In the genomic region with DNA sequence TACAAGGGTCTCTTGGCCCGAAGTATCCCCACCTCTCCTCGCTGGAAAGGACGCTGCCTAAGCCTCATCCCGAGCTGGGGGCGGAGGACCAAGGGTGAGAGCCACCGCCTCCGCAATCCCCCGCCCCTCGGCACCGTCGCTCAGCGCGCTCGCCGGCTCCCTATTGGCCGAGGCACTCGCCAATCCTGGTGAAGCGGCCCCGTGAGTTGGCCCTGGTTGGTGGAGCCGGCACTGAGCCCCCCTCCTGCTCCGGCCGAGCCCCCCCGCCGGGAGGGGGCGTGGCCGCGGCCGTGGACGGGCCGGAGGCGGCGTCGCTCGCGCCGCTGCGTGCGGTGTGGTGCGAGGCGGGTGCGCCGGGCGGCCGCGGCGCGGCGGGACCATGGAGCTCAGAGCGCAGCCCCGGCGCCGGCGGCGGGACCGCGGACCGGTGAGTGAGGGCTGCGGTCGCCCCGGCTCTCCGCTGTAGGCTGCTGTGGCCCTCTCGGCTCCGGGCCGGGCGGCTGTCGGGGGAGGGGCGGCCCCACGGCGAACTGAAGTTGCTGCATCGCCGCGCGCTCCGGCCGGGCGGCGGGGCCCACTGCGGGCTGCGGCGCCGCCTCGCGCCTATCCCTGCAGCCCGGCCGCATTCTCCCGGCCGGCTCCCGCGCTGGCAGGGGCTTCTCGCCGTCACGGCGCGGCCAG, we compare ENCODE assay signal across 8 cellular contexts. TPM values are rescaled to one million over a fixed set of nuclear protein-coding genes. Genes with fewer than 3 reads are reported as not detected.
DNase-seq lines count a peak whose midpoint lies in the region; ATAC-seq lines count a peak whose summit lies in the region.

A gene with protein sequence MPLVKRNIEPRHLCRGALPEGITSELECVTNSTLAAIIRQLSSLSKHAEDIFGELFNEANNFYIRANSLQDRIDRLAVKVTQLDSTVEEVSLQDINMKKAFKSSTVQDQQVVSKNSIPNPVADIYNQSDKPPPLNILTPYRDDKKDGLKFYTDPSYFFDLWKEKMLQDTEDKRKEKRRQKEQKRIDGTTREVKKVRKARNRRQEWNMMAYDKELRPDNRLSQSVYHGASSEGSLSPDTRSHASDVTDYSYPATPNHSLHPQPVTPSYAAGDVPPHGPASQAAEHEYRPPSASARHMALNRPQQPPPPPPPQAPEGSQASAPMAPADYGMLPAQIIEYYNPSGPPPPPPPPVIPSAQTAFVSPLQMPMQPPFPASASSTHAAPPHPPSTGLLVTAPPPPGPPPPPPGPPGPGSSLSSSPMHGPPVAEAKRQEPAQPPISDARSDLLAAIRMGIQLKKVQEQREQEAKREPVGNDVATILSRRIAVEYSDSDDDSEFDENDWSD (plus strand): TSS at position 291 of the 681 bp plus-strand sequence. CDS start 84,588 bp downstream, outside the sequence.

- H3K27ac Mint-ChIP-seq in naive B cell, result no peak within 1 kb of the TSS

- DNase-seq in CD1c-positive myeloid dendritic cell (ENCODE audit: extremely low spot score), result peak; percentile 1
- peak; percentile 94 for DNase-seq in NCI-H526 treated with DMSO at 0.1 percent for 48 hours (lab: John Stamatoyannopoulos, UW)
- DNase-seq in activated T-helper 1 cell treated with Interleukin-2 at 50 U/mL for 16 hours (ENCODE audit: low read depth), result peak; percentile 11
- DNase-seq in fibroblast of the conjunctiva (ENCODE audit: low read depth), result peak; percentile 86
- DNase-seq in naive B cell, result peak; percentile 19
- peak; percentile 65 to 98 (median 93) for DNase-seq in substantia nigra (lab: John Stamatoyannopoulos, UW)

- H3K27ac ChIP-seq in substantia nigra (ENCODE audit: low read depth, low read length, poor library complexity, severe bottlenecking), result peak within 1 kb of the TSS; percentile 21

- peak within 1 kb of the TSS; percentile 43 to 84 (median 70) for H3K4me3 Mint-ChIP-seq in naive B cell

- H3K4me1 Mint-ChIP-seq in naive B cell, result peaks cover 4 to 14% (median 10%) of the 10 kb centered on the region in 3 donors

- H3K36me3 Mint-ChIP-seq in naive B cell, result no peaks in the 10 kb centered on the region

- H3K27me3 Mint-ChIP-seq in naive B cell, result peaks cover 22 to 42% (median 35%) of the 10 kb centered on the region in 3 donors

- peaks cover 0 to 15% (median 7%) of the 10 kb centered on the region in 7 donors for H3K9me3 Mint-ChIP-seq in naive B cell

- ATAC-seq in GM19455 (IDR thresholded peaks at IDR 0.05; ENCODE audit: unreplicated experiment) (peak; percentile 94), HG03521 (IDR thresholded peaks at IDR 0.05; ENCODE audit: unreplicated experiment) (peak; percentile 96), naive B cell (ENCODE audit: low read depth in 2 of 2) (peak; percentile 72 to 84)

RNA-seq across cellular contexts. Expression of the gene that starts here (rescaled TPM):
- under 1 TPM in 1 of 6 donors, not detected in 5; 0.13 TPM for polyA plus RNA-seq in naive B cell (ENCODE audit: low read depth in 6 of 6)

Comparison
In these comparisons a context has a peak if more than half of its experiments do, and no peak if none do; other contexts are left out.
1. Peak in every context shown above with its lines: DNase-seq, ATAC-seq and H3K27ac ChIP-seq.
2. Peak in DNase-seq and ATAC-seq in naive B cell; RNA of the gene not detected or under 1 TPM.
3. DNase-seq: peak in every context shown above with its lines; median percentile 94 in NCI-H526 treated with DMSO at 0.1 percent for 48 hours; 93 in substantia nigra; 86 in fibroblast of the conjunctiva; 19 in naive B cell; 11 in activated T-helper 1 cell treated with Interleukin-2 at 50 U/mL for 16 hours; 1 in CD1c-positive myeloid dendritic cell.